Comparison of ENCODE assay signal across 12 cellular contexts in the genomic region with DNA sequence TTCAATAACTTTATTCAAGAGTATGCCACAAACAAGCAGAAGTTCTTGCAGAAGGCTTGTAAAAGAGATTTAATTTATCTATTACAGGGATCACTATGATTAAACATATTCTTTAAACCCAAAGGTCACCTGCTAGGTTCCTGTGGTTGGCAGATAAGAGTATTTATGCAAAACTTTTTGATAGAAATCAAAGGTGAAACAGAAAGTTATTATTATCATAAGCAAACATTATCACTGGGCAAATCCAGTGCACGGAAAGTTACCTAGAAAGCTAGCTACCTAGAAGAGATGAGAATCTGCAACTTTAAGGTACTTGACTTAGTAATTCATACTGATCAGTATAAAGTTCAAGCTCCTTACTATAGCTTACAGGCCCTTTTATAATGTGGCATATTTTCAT. TPM values are rescaled to one million over a fixed set of nuclear protein-coding genes. Genes with fewer than 3 reads are reported as not detected.
DNase-seq lines count a peak whose midpoint lies in the region; ATAC-seq, FAIRE-seq and TF ChIP-seq lines count a peak whose summit lies in the region.
"Had no signal": no experiment of that assay in that cellular context is flagged by ENCODE, and none has a peak within 500 bp of the region (broad histone marks: within the 10 kb centered on the region; RNA-seq: fewer than 3 reads in every experiment).

No MANE protein-coding gene starts in this region.

- H3K9me3 ChIP-seq in K562 (replicated peaks; ENCODE audit: control insufficient read depth, insufficient read depth, low read depth, low read length) (no peaks in the 10 kb centered on the region), mesenchymal stem cell (ENCODE audit: control insufficient read depth, low read length) (no peaks in the 10 kb centered on the region)
- H3K9me3 ChIP-seq: HAP-1, SK-N-SH had no signal

- 0 out of 2 replicates have a peak, but pooled peaks cover 12% of the 10 kb centered on the region for H4K20me1 ChIP-seq in K562 (replicated peaks; ENCODE audit: control insufficient read depth, insufficient read depth, low read length)

- H3K79me1 ChIP-seq in mesenchymal stem cell (replicated peaks; ENCODE audit: low read length, poor library complexity, severe bottlenecking) = peaks cover 2% of the 10 kb centered on the region

- H3K9ac ChIP-seq in K562 (ENCODE audit: insufficient read depth in 1 of 2, low read depth in 2 of 2, low read length in 2 of 2) (peak overlapping the region in 1 of 2 experiments; percentile 82; a peak in 2 of 4 replicates), mesenchymal stem cell (ENCODE audit: low read length) (no peak overlapping the region)
- H3K9ac ChIP-seq: SK-N-SH had no signal

- ATAC-seq in K562 = no peak
- ATAC-seq in natural killer cell = no peak
- ATAC-seq in left colon = no peak
- ATAC-seq: left ventricle myocardium superior had no signal

- no peak overlapping the region for H2BK120ac ChIP-seq in mesenchymal stem cell (ENCODE audit: low read depth, low read length)

- no peak overlapping the region for H3K18ac ChIP-seq in mesenchymal stem cell (ENCODE audit: low read depth in 1 of 2, low read length in 2 of 2)

- CTCF ChIA-PET in K562 (lab: Yijun Ruan, JAX; ENCODE audit: low intra/inter-chr PET ratio) = interaction anchor here (0.6 kb wide), 1 partner anchor 1186 kb away, joined by 3 read pairs; no protein-coding TSS in a partner anchor

- H2AFZ ChIP-seq in K562 (ENCODE audit: low read depth, low read length) (no peak overlapping the region), mesenchymal stem cell (ENCODE audit: low read depth, low read length) (no peak overlapping the region)

- H3K4me1 ChIP-seq in K562 (replicated peaks in 1 of 2; ENCODE audit: control insufficient read depth in 2 of 2, insufficient read depth in 2 of 2, low read length in 2 of 2) = peaks cover 5 to 24% of the 10 kb centered on the region in 2 experiments; a peak in 4 of 5 replicates
- no peaks in the 10 kb centered on the region for H3K4me1 ChIP-seq in mesenchymal stem cell (ENCODE audit: control insufficient read depth, insufficient read depth, low read depth, low read length)

- no peak for TF ChIP-seq CTCF in GM12864 (IDR thresholded peaks at IDR 0.05; ENCODE audit: low read depth, low read length, missing control alignments)
- TF ChIP-seq CTCF in K562 (IDR thresholded peaks at IDR 0.05 in 2 of 3, conservative IDR thresholded peaks at IDR 0.05 in 1 of 3; ENCODE audit: insufficient read depth in 2 of 3, low read depth in 1 of 3, low read length in 3 of 3) = no peak
- no peak for TF ChIP-seq CTCF in natural killer cell (IDR thresholded peaks at IDR 0.05)

- DNase-seq in GM12864 (ENCODE audit: low read depth) (no peak), M059J (ENCODE audit: low read depth) (peak; percentile 12), K562 (ENCODE audit: extremely low read depth in 1 of 4, low spot score in 3 of 4) (no peak), natural killer cell (no peak), mesenchymal stem cell (no peak), NCI-H1436 (lab: John Stamatoyannopoulos, UW) (no peak), left colon (no peak)
- DNase-seq: left ventricle myocardium superior, NCI-H2171, SK-N-SH had no signal

- TF ChIP-seq EP300 in K562 (IDR thresholded peaks at IDR 0.05; ENCODE audit: low read length) = no peak

- H3K4me3 ChIP-seq in GM12864 (ENCODE audit: low read depth, low read length) = peak overlapping the region; percentile 94; the same call in 1 of the 2 replicates
- H3K4me3 ChIP-seq in K562 = peak overlapping the region; percentile 82; the same call in 1 of the 2 replicates
- H3K4me3 ChIP-seq in mesenchymal stem cell (ENCODE audit: insufficient read depth in 1 of 2, low read depth in 1 of 2, low read length in 2 of 2) = no peak overlapping the region
- H3K4me3 ChIP-seq: HAP-1 had no signal

- H3K23ac ChIP-seq in mesenchymal stem cell (ENCODE audit: low read length in 2 of 2) = no peak overlapping the region

- H2BK5ac ChIP-seq in mesenchymal stem cell (ENCODE audit: low read depth, low read length, poor library complexity, severe bottlenecking) = no peak overlapping the region

- no peaks in the 10 kb centered on the region for H3K9me3 Mint-ChIP-seq in natural killer cell

- peak overlapping the region; percentile 90 to 97 for H3K27ac Mint-ChIP-seq in natural killer cell

- H4K8ac ChIP-seq in mesenchymal stem cell (ENCODE audit: low read length) = no peak overlapping the region

- peaks cover 79% of the 10 kb centered on the region for H3K79me2 ChIP-seq in K562 (ENCODE audit: control insufficient read depth, insufficient read depth, low read length)

- H3K14ac ChIP-seq in mesenchymal stem cell (ENCODE audit: low read length in 2 of 2) = no peak overlapping the region

- H2BK12ac ChIP-seq in mesenchymal stem cell (ENCODE audit: low read length in 2 of 2) = no peak overlapping the region

- no peaks in the 10 kb centered on the region for H3K9me1 ChIP-seq in K562 (ENCODE audit: control insufficient read depth, insufficient read depth, low read length)

- H3K27ac ChIP-seq in K562 (ENCODE audit: extremely low read depth, low read depth, low read length) = no peak overlapping the region
- no peak overlapping the region for H3K27ac ChIP-seq in mesenchymal stem cell (ENCODE audit: low read length, poor library complexity, severe bottlenecking)
- H3K27ac ChIP-seq: VCaP had no signal

- FAIRE-seq in K562 (lab: Jason Lieb, UNC) = no peak

- peaks cover 39% of the 10 kb centered on the region; the same call in 2 of the 3 replicates for H3K36me3 ChIP-seq in K562 (ENCODE audit: control insufficient read depth, insufficient read depth, low read length)
- peaks cover 2 to 19% of the 10 kb centered on the region in 2 experiments for H3K36me3 ChIP-seq in mesenchymal stem cell (ENCODE audit: control insufficient read depth in 1 of 2, insufficient read depth in 2 of 2, low read depth in 1 of 2, low read length in 2 of 2)
- H3K36me3 ChIP-seq: HAP-1 had no signal

- WGBS in K562 (ENCODE audit: insufficient coverage, low coverage, missing lambda C conversion rate) = 0% methylated on average over 1 of the region's 1 CpG
- WGBS in mesenchymal stem cell = no CpG with 5 or more reads among the region's 1 CpG

- H3K4me2 ChIP-seq in K562 (ENCODE audit: insufficient read depth, low read length) = peak overlapping the region; percentile 91; the same call in 1 of the 2 replicates
- H3K4me2 ChIP-seq in mesenchymal stem cell (ENCODE audit: low read length, poor library complexity, severe bottlenecking) = no peak overlapping the region

- H2AK5ac ChIP-seq in mesenchymal stem cell (ENCODE audit: low read length, severe bottlenecking) = no peak overlapping the region

- intact Hi-C loops in K562 (cut with micrococcal nuclease) = no loop called here
- intact Hi-C loops in natural killer cell (cut with micrococcal nuclease) = no loop called here
- intact Hi-C loops in left colon (cut with DNase I, micrococcal nuclease) = no loop called here

- no peak for TF ChIP-seq POLR2A in K562 (conservative IDR thresholded peaks at IDR 0.05)

- no peaks in the 10 kb centered on the region for H3K36me3 Mint-ChIP-seq in natural killer cell

- H3K27me3 Mint-ChIP-seq in natural killer cell (ENCODE audit: low read depth in 2 of 2) = no peaks in the 10 kb centered on the region

- TF ChIP-seq RAD21 in K562 (CRISPR knock-in tag; conservative IDR thresholded peaks at IDR 0.05 in 1 of 2, IDR thresholded peaks at IDR 0.05 in 1 of 2) = no peak

- H3K4me1 Mint-ChIP-seq in natural killer cell = peaks cover 62 to 79% of the 10 kb centered on the region in 2 donors

- H3K4me3 Mint-ChIP-seq in natural killer cell = no peak overlapping the region

- H3K4ac ChIP-seq in mesenchymal stem cell (ENCODE audit: low read depth in 1 of 2, low read length in 2 of 2) = no peak overlapping the region

- H3K27me3 ChIP-seq in K562 (ENCODE audit: control insufficient read depth in 2 of 2, insufficient read depth in 2 of 2, low read length in 2 of 2) = no peaks in the 10 kb centered on the region
- H3K27me3 ChIP-seq in mesenchymal stem cell (ENCODE audit: control insufficient read depth in 1 of 2, insufficient read depth in 1 of 2, low read length in 2 of 2) = no peaks in the 10 kb centered on the region

- BruUV-seq in K562 (replicated peaks; lab: Mats Ljungman, UMichigan) = no TSS peak

- POLR2A ChIA-PET in K562 (lab: Yijun Ruan, JAX) = no interaction called here

- in situ Hi-C loops in K562 (cut with MboI) = loop anchor here (25.0 kb wide), 1 partner anchor 747 kb away; no protein-coding TSS in a partner anchor

- H4K91ac ChIP-seq in mesenchymal stem cell (ENCODE audit: low read length) = no peak overlapping the region

- no peak overlapping the region for H2BK15ac ChIP-seq in mesenchymal stem cell (ENCODE audit: low read depth, poor library complexity, severe bottlenecking)

TF ChIP-seq in K562, 482 proteins besides CTCF, POLR2A, EP300 and RAD21 (continues in another document):
- TF ChIP-seq PML (IDR thresholded peaks at IDR 0.05; ENCODE audit: low read length) (no peak), ILF3 (IDR thresholded peaks at IDR 0.05; ENCODE audit: borderline replicate concordance) (no peak), CBFA2T3 (IDR thresholded peaks at IDR 0.05) (peak; percentile 23; the same call in 1 of the 2 replicates), EHMT2 (IDR thresholded peaks at IDR 0.05) (no peak), ZEB2 (IDR thresholded peaks at IDR 0.05) (peak; percentile 22; the same call in 1 of the 2 replicates), ZNF23 (CRISPR knock-in tag; IDR thresholded peaks at IDR 0.05) (no peak)

RNA-seq across cellular contexts. Expression of a gene that starts 3.2 kb away (rescaled TPM):
- total RNA-seq in M059J (2014; rRNA removed; shearing (Covaris generic)) = 38.5 and 56.4 TPM in 2 replicates
- total RNA-seq in K562 (2011; cell fraction: chromatin; rRNA removed; ENCODE audit: low replicate concordance) = 59.7 and 137 TPM in 2 replicates
- total RNA-seq in K562 (2011; cell fraction: nucleolus; rRNA removed) = 35.4 and 44.6 TPM in 2 replicates
- 95.2 and 164 TPM in 2 replicates for total RNA-seq in K562 (2011; cell fraction: nucleoplasm; rRNA removed)
- 28.8 and 30.7 TPM in 2 replicates for total RNA-seq in K562 (2014; rRNA removed)
- 53.3 and 67.6 TPM in 2 replicates for total RNA-seq in K562 (2014; rRNA removed; fragmentation: Illumina TruSeq; extraction: Trizol)
- 31.6 and 39.5 TPM in 2 replicates for total RNA-seq in K562 (2015; rRNA removed; fragmentation: Illumina TruSeq; extraction: Trizol)
- total RNA-seq in K562 (2021) = 34.1 and 41.6 TPM in 2 replicates
- polyA plus RNA-seq in K562 (2011; rRNA removed) = 79.0 and 88.0 TPM in 2 replicates
- 17.0 and 52.8 TPM in 2 replicates for polyA plus RNA-seq in K562 (2011; cell fraction: cytosol; rRNA removed)
- polyA plus RNA-seq in K562 (2011; cell fraction: nucleus; rRNA removed) = 102 and 118 TPM in 2 replicates
- polyA plus RNA-seq in K562 (2012) = 30.2 and 41.5 TPM in 2 replicates
- polyA plus RNA-seq in K562 (2014; fragmentation: Illumina TruSeq; extraction: Trizol) = 34.0 and 36.1 TPM in 2 replicates
- 10 to 100 TPM; 28.4 to 33.3 TPM for polyA plus RNA-seq in K562 (2014; fragmentation: Nextera tagmentation; extraction: Ambion mirVana)
- 33.7 and 35.9 TPM in 2 replicates for polyA plus RNA-seq in K562 (2014; rRNA removed)
- polyA minus RNA-seq in K562 (2011; rRNA and poly(A)+ RNA removed) = 88.2 and 104 TPM in 2 replicates
- polyA minus RNA-seq in K562 (2011; cell fraction: cytosol; rRNA and poly(A)+ RNA removed) = 33.3 and 43.1 TPM in 2 replicates
- polyA minus RNA-seq in K562 (2011; cell fraction: nucleus; rRNA and poly(A)+ RNA removed) = 48.9 and 89.9 TPM in 2 replicates
- 10 to 100 TPM; 53.3 to 90.2 (median 53.6) TPM for total RNA-seq in natural killer cell
- 109 TPM for polyA plus RNA-seq in mesenchymal stem cell (2013, experiment 1 of 2)
- polyA plus RNA-seq in mesenchymal stem cell (2013, experiment 2 of 2) = 116 TPM
- total RNA-seq in left colon = 10 to 100 TPM; 37.5 to 54.9 TPM

Comparison
In these comparisons a context has a peak if more than half of its experiments do, and no peak if none do; other contexts are left out.
1. H3K4me3 ChIP-seq: peak in GM12864 (single experiment) and K562 (single experiment); none in mesenchymal stem cell (0 of 2).